Comparison of ENCODE assay signal across 21 cellular contexts in genomic region chr2:132929786-132930185, GRCh38.
DNase-seq lines count a peak whose midpoint lies in the region; ATAC-seq and TF ChIP-seq lines count a peak whose summit lies in the region.
"Had no signal": no experiment of that assay in that cellular context is flagged by ENCODE, and none has a peak within 500 bp of the region (broad histone marks: within the 10 kb centered on the region; RNA-seq: fewer than 3 reads in every experiment).

No MANE protein-coding gene starts in this region.

- no peak overlapping the region for H2AFZ ChIP-seq in hepatocyte
- H2AFZ ChIP-seq: GM23338, PC-9 had no signal

- WGBS in hepatocyte (ENCODE audit: low lambda C conversion rate, missing lambda C conversion rate) = 47% methylated on average over 6 of the region's 6 CpGs
- 55 to 81% methylated on average over 6 of the region's 6 CpGs for WGBS in testis, 2 donors

- H3K27ac ChIP-seq in hepatocyte (no peak overlapping the region), testis (no peak overlapping the region)
- H3K27ac ChIP-seq: PC-9, RWPE1 had no signal

- no peaks in the 10 kb centered on the region for H3K79me2 ChIP-seq in hepatocyte

- no peaks in the 10 kb centered on the region for H4K20me1 ChIP-seq in hepatocyte (ENCODE audit: insufficient read depth, poor library complexity, severe bottlenecking)

- H3K9me3 ChIP-seq in hepatocyte (ENCODE audit: low read depth) (no peaks in the 10 kb centered on the region), testis (no peaks in the 10 kb centered on the region)

- TF ChIP-seq CTCF in choroid plexus epithelial cell (conservative IDR thresholded peaks at IDR 0.05; ENCODE audit: low read depth, low read length) (no peak), hepatocyte (IDR thresholded peaks at IDR 0.05; ENCODE audit: poor library complexity) (no peak), testis (IDR thresholded peaks at IDR 0.05) (no peak)

- intact Hi-C loops in testis (cut with DNase I; ENCODE audit: low total_unique reads) = no loop called here

- H3K27me3 ChIP-seq in hepatocyte (no peaks in the 10 kb centered on the region), testis (no peaks in the 10 kb centered on the region)

- TF ChIP-seq POLR2A in testis (IDR thresholded peaks at IDR 0.05) = no peak

- no peak overlapping the region for H3K4me3 ChIP-seq in choroid plexus epithelial cell (ENCODE audit: low read depth, low read length)
- H3K4me3 ChIP-seq in hepatocyte = no peak overlapping the region
- H3K4me3 ChIP-seq in testis = no peak overlapping the region
- H3K4me3 ChIP-seq: GM23338, PC-9 had no signal

- H3K4me1 ChIP-seq in hepatocyte (ENCODE audit: insufficient read depth) (no peaks in the 10 kb centered on the region), testis (no peaks in the 10 kb centered on the region)

- H3K36me3 ChIP-seq in hepatocyte (replicated peaks; ENCODE audit: insufficient read depth, low read depth) (no peaks in the 10 kb centered on the region), testis (ENCODE audit: low read depth, missing control alignments) (no peaks in the 10 kb centered on the region)

- H3K4me2 ChIP-seq in hepatocyte = no peak overlapping the region
- H3K4me2 ChIP-seq: GM23338, PC-9 had no signal

- in situ Hi-C loops in SK-MEL-5 (cut with HindIII; ENCODE audit: low pct_unique_long_range_greater_than_20kb, low sequenced_read_pairs) = no loop called here

- DNase-seq in SK-MEL-5 (ENCODE audit: low read depth, low spot score) (peak; percentile 61), choroid plexus epithelial cell (ENCODE audit: low read depth) (peak; percentile 13), hepatocyte (ENCODE audit: low spot score) (peak; percentile 11), testis (peak; percentile 30)
- DNase-seq: ACHN, COR-L47, DMS153, GF-D8, KG1, MV-4-11, NCI-H187, NCI-H345, NCI-H524 treated with DMSO at 0.1 percent for 48 hours, PC-9, SIG-M5 had no signal

- ATAC-seq in HG03469 (IDR thresholded peaks at IDR 0.05; ENCODE audit: unreplicated experiment) = no peak
- no peak for ATAC-seq in GM19351 (IDR thresholded peaks at IDR 0.05; ENCODE audit: unreplicated experiment)
- ATAC-seq in GM21825 (IDR thresholded peaks at IDR 0.05; ENCODE audit: unreplicated experiment) = no peak
- ATAC-seq: GM23338, HCT116 had no signal

- no peaks in the 10 kb centered on the region for H3K9me2 ChIP-seq in hepatocyte (replicated peaks; ENCODE audit: insufficient read depth)

Comparison
In these comparisons a context has a peak if more than half of its experiments do, and no peak if none do; other contexts are left out.
1. DNase-seq: peak in every context shown above with its lines; median percentile 61 in SK-MEL-5; 30 in testis; 13 in choroid plexus epithelial cell; 11 in hepatocyte.